Comparison of ENCODE assay signal across 16 cellular contexts in genomic region chr12:75585309-75585708, GRCh38.
A peak's percentile ranks its signal among the peaks of the same experiment; 100 is the strongest.
DNase-seq lines count a peak whose midpoint lies in the region; ATAC-seq and TF ChIP-seq lines count a peak whose summit lies in the region.
"Had no signal": no experiment of that assay in that cellular context is flagged by ENCODE, and none has a peak within 500 bp of the region (broad histone marks: within the 10 kb centered on the region; RNA-seq: fewer than 3 reads in every experiment).

No MANE protein-coding gene starts in this region.

- H3K27ac Mint-ChIP-seq in chondrocyte (ENCODE audit: unreplicated experiment): peak overlapping the region; percentile 90
- H3K27ac Mint-ChIP-seq: activated CD4-positive, alpha-beta memory T cell treated with anti-CD3 and anti-CD28 coated beads, Interleukin-2, amount 10 ng/mL, durations not matched to agents 7 days and 5 days; activated naive CD4-positive, alpha-beta T cell treated with anti-CD3 and anti-CD28 coated beads, Interleukin-2, amount 10 ng/mL, durations not matched to agents 7 days and 5 days; CD4-positive, alpha-beta T cell; memory B cell; stimulated activated memory B cell treated with anti-CD40 and anti-IgM and Interleukin-4, amounts not matched to agents 10 μg/mL and 1 μg/mL and 100 μg/mL, for 72 hours; T-helper 2 cell treated with Interferon-gamma antibody and Interleukin-4, amounts not matched to agents 5 μg/mL and 100 μg/mL, for 36 hours had no signal

- peaks cover 21% of the 10 kb centered on the region for H3K4me1 Mint-ChIP-seq in chondrocyte (ENCODE audit: low read depth)
- H3K4me1 Mint-ChIP-seq: activated naive CD4-positive, alpha-beta T cell treated with anti-CD3 and anti-CD28 coated beads, Interleukin-2, amount 10 ng/mL, durations not matched to agents 7 days and 5 days; memory B cell; stimulated activated memory B cell treated with anti-CD40 and anti-IgM and Interleukin-4, amounts not matched to agents 10 μg/mL and 1 μg/mL and 100 μg/mL, for 72 hours had no signal

- DNase-seq in COLO829 (ENCODE audit: low spot score): peak; percentile 63
- DNase-seq in NCI-H226: peak; percentile 70
- no peak for DNase-seq in chondrocyte (ENCODE audit: low spot score)
- peak; percentile 75 to 77 for DNase-seq in lung microvascular endothelial cell (ENCODE audit: low read depth in 2 of 2)
- DNase-seq in activated naive CD4-positive, alpha-beta T cell treated with Interleukin-2 at 50 U/mL for 16 hours: no peak
- no peak for DNase-seq in effector CD4-positive, alpha-beta T cell
- no peak for DNase-seq in AG20443 (ENCODE audit: low spot score)
- DNase-seq: activated CD4-positive, alpha-beta memory T cell treated with anti-CD3 and anti-CD28 coated beads, Interleukin-2, amount 10 ng/mL, durations not matched to agents 7 days and 5 days; activated naive CD4-positive, alpha-beta T cell treated with anti-CD3 and anti-CD28 coated beads, Interleukin-2, amount 10 ng/mL, durations not matched to agents 7 days and 5 days; CD4-positive, alpha-beta T cell; hippocampal formation; NCI-H2081 had no signal

- TF ChIP-seq CTCF in chondrocyte (IDR thresholded peaks at IDR 0.05): no peak

- no peak overlapping the region for H3K4me3 Mint-ChIP-seq in chondrocyte (ENCODE audit: unreplicated experiment)
- H3K4me3 Mint-ChIP-seq: activated CD4-positive, alpha-beta memory T cell treated with anti-CD3 and anti-CD28 coated beads, Interleukin-2, amount 10 ng/mL, durations not matched to agents 7 days and 5 days; activated naive CD4-positive, alpha-beta T cell treated with anti-CD3 and anti-CD28 coated beads, Interleukin-2, amount 10 ng/mL, durations not matched to agents 7 days and 5 days; CD4-positive, alpha-beta T cell; memory B cell; stimulated activated memory B cell treated with anti-CD40 and anti-IgM and Interleukin-4, amounts not matched to agents 10 μg/mL and 1 μg/mL and 100 μg/mL, for 72 hours; T-helper 2 cell treated with Interferon-gamma antibody and Interleukin-4, amounts not matched to agents 5 μg/mL and 100 μg/mL, for 36 hours had no signal

- no peaks in the 10 kb centered on the region for H3K27me3 Mint-ChIP-seq in chondrocyte (ENCODE audit: low read depth)
- H3K27me3 Mint-ChIP-seq: activated naive CD4-positive, alpha-beta T cell treated with anti-CD3 and anti-CD28 coated beads, Interleukin-2, amount 10 ng/mL, durations not matched to agents 7 days and 5 days had no signal

- H3K9me3 Mint-ChIP-seq in chondrocyte (ENCODE audit: low read depth): no peaks in the 10 kb centered on the region
- H3K9me3 Mint-ChIP-seq: activated CD4-positive, alpha-beta memory T cell treated with anti-CD3 and anti-CD28 coated beads, Interleukin-2, amount 10 ng/mL, durations not matched to agents 7 days and 5 days; activated naive CD4-positive, alpha-beta T cell treated with anti-CD3 and anti-CD28 coated beads, Interleukin-2, amount 10 ng/mL, durations not matched to agents 7 days and 5 days; CD4-positive, alpha-beta T cell; memory B cell; stimulated activated memory B cell treated with anti-CD40 and anti-IgM and Interleukin-4, amounts not matched to agents 10 μg/mL and 1 μg/mL and 100 μg/mL, for 72 hours had no signal

- ATAC-seq in HG02763 (IDR thresholded peaks at IDR 0.05; ENCODE audit: unreplicated experiment): no peak
- ATAC-seq: stimulated activated memory B cell treated with anti-CD40 and anti-IgM and Interleukin-4, amounts not matched to agents 10 μg/mL and 1 μg/mL and 100 μg/mL, for 72 hours had no signal

- H3K36me3 Mint-ChIP-seq in chondrocyte (ENCODE audit: low read depth): no peaks in the 10 kb centered on the region
- H3K36me3 Mint-ChIP-seq: activated naive CD4-positive, alpha-beta T cell treated with anti-CD3 and anti-CD28 coated beads, Interleukin-2, amount 10 ng/mL, durations not matched to agents 7 days and 5 days; memory B cell; stimulated activated memory B cell treated with anti-CD40 and anti-IgM and Interleukin-4, amounts not matched to agents 10 μg/mL and 1 μg/mL and 100 μg/mL, for 72 hours had no signal

Comparison
In these comparisons a context has a peak if more than half of its experiments do, and no peak if none do; other contexts are left out.
1. DNase-seq: peak in COLO829 (single experiment), NCI-H226 (single experiment) and lung microvascular endothelial cell (2 of 2); none in chondrocyte (single experiment), activated naive CD4-positive, alpha-beta T cell treated with Interleukin-2 at 50 U/mL for 16 hours (single experiment), effector CD4-positive, alpha-beta T cell (single experiment) and AG20443 (single experiment).